1 cellular context compared by ENCODE assay signal in genomic region chr2:10447300-10448207, GRCh38.
TF ChIP-seq lines count a peak whose summit lies in the region.

No MANE protein-coding gene starts in this region.

TF ChIP-seq in WTC11, 78 proteins besides CTCF, POLR2A, EP300 and RAD21 (continued from another document and continues in another):
- TF ChIP-seq ESRRA (CRISPR knock-in tag; IDR thresholded peaks at IDR 0.05; ENCODE audit: borderline replicate concordance) = peak; percentile 99
- TF ChIP-seq JAZF1 (CRISPR knock-in tag; IDR thresholded peaks at IDR 0.05) = no peak
- peak; percentile 84 for TF ChIP-seq SMAD4 (CRISPR knock-in tag; IDR thresholded peaks at IDR 0.05)
- TF ChIP-seq NFE2L1 (CRISPR knock-in tag; IDR thresholded peaks at IDR 0.05) = peak; percentile 94
- peak; percentile 68 for TF ChIP-seq NFYB (CRISPR knock-in tag; conservative IDR thresholded peaks at IDR 0.05; ENCODE audit: low read depth)
- TF ChIP-seq CDX4 (CRISPR knock-in tag; IDR thresholded peaks at IDR 0.05; ENCODE audit: borderline replicate concordance) = no peak
- TF ChIP-seq ERG (CRISPR knock-in tag; IDR thresholded peaks at IDR 0.05) = no peak
- TF ChIP-seq ZNF263 (CRISPR knock-in tag; IDR thresholded peaks at IDR 0.05; ENCODE audit: low read depth) = peak; percentile 90
- TF ChIP-seq AR (CRISPR knock-in tag; IDR thresholded peaks at IDR 0.05) = no peak
- peak; percentile 99 for TF ChIP-seq TEAD1 (CRISPR knock-in tag; IDR thresholded peaks at IDR 0.05)
- TF ChIP-seq GTF2I (CRISPR knock-in tag; conservative IDR thresholded peaks at IDR 0.05) = no peak
- TF ChIP-seq NR1H2 (CRISPR knock-in tag; IDR thresholded peaks at IDR 0.05) = peak; percentile 58
- peak; percentile 94; the same call in 1 of the 2 replicates for TF ChIP-seq ZNF138 (CRISPR knock-in tag; conservative IDR thresholded peaks at IDR 0.05)
- TF ChIP-seq ZBTB21 (CRISPR knock-in tag; IDR thresholded peaks at IDR 0.05; ENCODE audit: borderline replicate concordance) = peak; percentile 83; the same call in 1 of the 2 replicates
- no peak for TF ChIP-seq MLX (CRISPR knock-in tag; IDR thresholded peaks at IDR 0.05)
- TF ChIP-seq RELA (CRISPR knock-in tag; IDR thresholded peaks at IDR 0.05; ENCODE audit: borderline replicate concordance) = peak; percentile 97
- TF ChIP-seq E2F4 (CRISPR knock-in tag; IDR thresholded peaks at IDR 0.05; ENCODE audit: borderline replicate concordance, low read depth) = peak; percentile 86; the same call in 1 of the 2 replicates
- 0 out of 2 replicates have a peak, but pooled peaks have one; percentile 81 for TF ChIP-seq E2F1 (CRISPR knock-in tag; IDR thresholded peaks at IDR 0.05)
- TF ChIP-seq ZNF532 (CRISPR knock-in tag; IDR thresholded peaks at IDR 0.05; ENCODE audit: borderline replicate concordance) = no peak
- TF ChIP-seq NR2C2 (CRISPR knock-in tag; IDR thresholded peaks at IDR 0.05) = peak; percentile 81
- TF ChIP-seq CREB1 (CRISPR knock-in tag; IDR thresholded peaks at IDR 0.05) = peak; percentile 52; the same call in 1 of the 2 replicates
- peak; percentile 80 for TF ChIP-seq PRDM15 (CRISPR knock-in tag; IDR thresholded peaks at IDR 0.05)
- peak; percentile 73 for TF ChIP-seq SP1 (CRISPR knock-in tag; conservative IDR thresholded peaks at IDR 0.05)
- peak; percentile 83 for TF ChIP-seq HMGXB4 (CRISPR knock-in tag; IDR thresholded peaks at IDR 0.05)
- peak; percentile 99 for TF ChIP-seq ZNF232 (CRISPR knock-in tag; IDR thresholded peaks at IDR 0.05)
- no peak for TF ChIP-seq GRHL2 (CRISPR knock-in tag; IDR thresholded peaks at IDR 0.05; ENCODE audit: insufficient replicate concordance, severe bottlenecking)
- TF ChIP-seq NFATC4 (CRISPR knock-in tag; IDR thresholded peaks at IDR 0.05) = no peak
- TF ChIP-seq TP53 (CRISPR knock-in tag; IDR thresholded peaks at IDR 0.05) = peak; percentile 99
- no peak for TF ChIP-seq ZNF416 (CRISPR knock-in tag; IDR thresholded peaks at IDR 0.05)
- no peak for TF ChIP-seq ZNF512 (CRISPR knock-in tag; IDR thresholded peaks at IDR 0.05; ENCODE audit: borderline replicate concordance)
- TF ChIP-seq OVOL2 (CRISPR knock-in tag; IDR thresholded peaks at IDR 0.05; ENCODE audit: borderline replicate concordance) = no peak
- peak; percentile 99 for TF ChIP-seq FOXP4 (CRISPR knock-in tag; IDR thresholded peaks at IDR 0.05)
- TF ChIP-seq ZNF396 (CRISPR knock-in tag; IDR thresholded peaks at IDR 0.05; ENCODE audit: borderline replicate concordance) = no peak
- 0 out of 2 replicates have a peak, but pooled peaks have one; percentile 20 for TF ChIP-seq PRRX2 (CRISPR knock-in tag; IDR thresholded peaks at IDR 0.05)
